ENCODE assay signal across 8 cellular contexts in genomic region chrX:106802388-106803275, GRCh38.
DNase-seq lines count a peak whose midpoint lies in the region; ATAC-seq and TF ChIP-seq lines count a peak whose summit lies in the region.

TBC1D8B (plus strand) TSS chrX:106802673; CDS start chrX:106802854, 181 bp downstream.

- TF ChIP-seq CTCF in fibroblast of mammary gland (conservative IDR thresholded peaks at IDR 0.05; ENCODE audit: control insufficient read depth, insufficient read depth, low read depth, low read length) (no peak), tibial artery (IDR thresholded peaks at IDR 0.05) (no peak)

- H3K4me1 ChIP-seq in muscle layer of colon (ENCODE audit: insufficient read depth, low read length) (peaks cover 8% of the 10 kb centered on the region), tibial artery (no peaks in the 10 kb centered on the region)

- H3K36me3 ChIP-seq in muscle layer of colon (ENCODE audit: insufficient read depth, low read length), result no peaks in the 10 kb centered on the region
- H3K36me3 ChIP-seq in tibial artery, result no peaks in the 10 kb centered on the region

- peak within 1 kb of the TSS; percentile 86 for H3K4me3 ChIP-seq in fibroblast of mammary gland (ENCODE audit: control insufficient read depth, low read depth, low read length)
- peak within 1 kb of the TSS; percentile 59 to 74 for H3K4me3 ChIP-seq in muscle layer of colon (ENCODE audit: low read depth in 1 of 2, low read length in 2 of 2)
- peak within 1 kb of the TSS; percentile 63 to 74 for H3K4me3 ChIP-seq in tibial artery

- intact Hi-C loops in tibial artery (cut with DNase I; ENCODE audit: low total_unique reads), result no loop called here

- peak; percentile 91 for DNase-seq in Ammon's horn (ENCODE audit: low spot score)
- DNase-seq in NCI-H345 (lab: John Stamatoyannopoulos, UW), result peak; percentile 88
- DNase-seq in activated T-cell treated with anti-CD3 and anti-CD28 coated beads, Interleukin-2, amount 50 U/mL, for 1 hour, result peak; percentile 21
- DNase-seq in fibroblast of mammary gland (ENCODE audit: low read depth), result peak; percentile 93
- peak; percentile 74 to 90 for DNase-seq in tibial artery

- no peaks in the 10 kb centered on the region for H3K9me3 ChIP-seq in muscle layer of colon (ENCODE audit: low read length)
- no peaks in the 10 kb centered on the region for H3K9me3 ChIP-seq in tibial artery

- ATAC-seq in GM18873 (IDR thresholded peaks at IDR 0.05; ENCODE audit: low FRiP score, unreplicated experiment) (peak; percentile 97), HG03097 (IDR thresholded peaks at IDR 0.05; ENCODE audit: low FRiP score, unreplicated experiment) (peak; percentile 87)

- H3K9ac ChIP-seq in muscle layer of colon (ENCODE audit: low read length), result peak within 1 kb of the TSS; percentile 14

- H3K27me3 ChIP-seq in muscle layer of colon (ENCODE audit: control insufficient read depth in 1 of 2, insufficient read depth in 2 of 2, low read length in 2 of 2) (peaks cover 6 to 11% of the 10 kb centered on the region in 2 donors), tibial artery (no peaks in the 10 kb centered on the region)

- H3K27ac ChIP-seq in muscle layer of colon (ENCODE audit: low read depth, low read length), result peak within 1 kb of the TSS; percentile 16
- H3K27ac ChIP-seq in tibial artery, result peak within 1 kb of the TSS; percentile 63

Comparison
In these comparisons a context has a peak if more than half of its experiments do, and no peak if none do; other contexts are left out.
1. Peak in every context shown above with its lines: DNase-seq, ATAC-seq, H3K4me3 ChIP-seq and H3K27ac ChIP-seq.
2. DNase-seq: peak in every context shown above with its lines; median percentile 93 in fibroblast of mammary gland; 91 in Ammon's horn; 88 in NCI-H345; 82 in tibial artery; 21 in activated T-cell treated with anti-CD3 and anti-CD28 coated beads, Interleukin-2, amount 50 U/mL, for 1 hour.